26 cellular contexts compared by ENCODE assay signal in the genomic region with DNA sequence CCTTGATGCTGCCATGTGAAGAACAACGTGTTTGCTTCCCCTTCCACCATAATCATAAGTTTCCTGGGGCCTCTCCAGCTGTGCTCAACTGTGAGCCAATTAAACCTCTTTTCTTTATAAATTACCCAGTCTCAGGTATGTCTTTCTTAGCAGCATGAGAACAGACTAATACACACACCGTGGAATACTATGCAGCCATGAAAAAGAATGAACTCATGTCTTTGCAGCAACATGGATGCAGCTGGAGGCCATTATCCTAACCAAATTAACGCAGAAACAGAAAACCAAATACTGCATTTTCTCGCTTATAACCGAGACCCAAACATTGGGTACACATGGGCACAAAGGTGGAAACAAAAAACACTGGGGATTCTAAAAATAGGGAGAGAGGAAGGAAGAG.
"Had no signal": no experiment of that assay in that cellular context is flagged by ENCODE, and none has a peak within 500 bp of the region (broad histone marks: within the 10 kb centered on the region; RNA-seq: fewer than 3 reads in every experiment).

No MANE protein-coding gene starts in this region.

- H3K9me3 ChIP-seq: testis, thoracic aorta, thyroid gland, tibial artery, transverse colon, uterus, vagina had no signal

- FAIRE-seq: urothelium cell line had no signal

- H3K27me3 ChIP-seq: suprapubic skin, testis, thyroid gland, tibial artery, tibial nerve, transverse colon, upper lobe of left lung, upper lobe of right lung, uterus, vagina had no signal

- H3K27ac ChIP-seq: suprapubic skin, testis, thoracic aorta, thyroid gland, tibial artery, tibial nerve, transverse colon, upper lobe of left lung, upper lobe of right lung, uterus, vagina had no signal

- ATAC-seq: stimulated activated effector memory CD8-positive, alpha-beta T cell treated with anti-CD3 and anti-CD28 coated beads, Interleukin-12 subunit alpha, Interleukin-12 subunit beta, amount 100 ng/mL, for 72 hours; stimulated activated memory B cell treated with anti-CD40 and anti-IgM and Interleukin-4, amounts not matched to agents 10 μg/mL and 1 μg/mL and 100 μg/mL, for 72 hours; stimulated activated naive B cell treated with anti-CD40 and anti-IgM and Interleukin-4, amounts not matched to agents 10 μg/mL and 1 μg/mL and 100 μg/mL, for 72 hours; stimulated activated naive CD8-positive, alpha-beta T cell treated with anti-CD3 and anti-CD28 coated beads, Interleukin-15, amount 100 ng/mL, for 72 hours; stimulated activated naive CD8-positive, alpha-beta T cell treated with anti-CD3 and anti-CD28 coated beads, Interleukin-15, Interleukin-2, amounts not matched to agents 100 U/mL and 50 U/mL, for 24 hours; upper lobe of right lung had no signal

- H3K4me3 ChIP-seq: suprapubic skin, testis, thoracic aorta, thyroid gland, tibial artery, tibial nerve, transverse colon, upper lobe of left lung, upper lobe of right lung, uterus, vagina had no signal

- DNase-seq: stimulated activated CD4-positive, alpha-beta T cell treated with anti-CD3 and anti-CD28 coated beads, Interleukin-2, amount 100 ng/mL, for 48 hours; stimulated activated CD4-positive, alpha-beta T cell treated with anti-CD3 and anti-CD28 coated beads, Interleukin-4, amount 100 ng/mL, for 1 hour; stimulated activated CD4-positive, alpha-beta T cell treated with anti-CD3 and anti-CD28 coated beads, Interleukin-4, amount 100 ng/mL, for 24 hours; stimulated activated CD4-positive, alpha-beta T cell treated with anti-CD3 and anti-CD28 coated beads, Interleukin-4, amount 100 ng/mL, for 4 hours; stimulated activated CD8-positive, alpha-beta memory T cell treated with anti-CD3 and anti-CD28 coated beads, Interleukin-4, amount 100 ng/mL, for 48 hours; stimulated activated naive B cell treated with anti-CD40 and anti-IgM and Interleukin-4, amounts not matched to agents 10 μg/mL and 1 μg/mL and 100 μg/mL, for 72 hours; stimulated activated naive CD4-positive, alpha-beta T cell; stimulated activated naive CD4-positive, alpha-beta T cell treated with Interleukin-2 at 50 U/mL for 16 hours; stimulated activated naive CD8-positive, alpha-beta T cell treated with anti-CD3 and anti-CD28 coated beads, Interleukin-15, amount 100 ng/mL, for 72 hours; stimulated activated naive CD8-positive, alpha-beta T cell treated with anti-CD3 and anti-CD28 coated beads, Interleukin-15, Interleukin-2, amounts not matched to agents 100 U/mL and 50 U/mL, for 24 hours; substantia nigra; testis; thyroid gland; tibial artery; transverse colon; trophoblast cell; upper lobe of left lung; upper lobe of right lung; uterus had no signal

- H3K36me3 ChIP-seq: suprapubic skin, thoracic aorta, thyroid gland, tibial artery, tibial nerve, transverse colon, upper lobe of left lung, upper lobe of right lung, uterus, vagina had no signal

- H3K4me1 ChIP-seq: suprapubic skin, testis, thyroid gland, tibial nerve, transverse colon, upper lobe of left lung, upper lobe of right lung, uterus, vagina had no signal
